17 cellular contexts compared by ENCODE assay signal in genomic region chr1:212864201-212864600, GRCh38. TPM values are rescaled to one million over a fixed set of nuclear protein-coding genes. Genes with fewer than 3 reads are reported as not detected.
A peak's percentile ranks its signal among the peaks of the same experiment; 100 is the strongest.
DNase-seq lines count a peak whose midpoint lies in the region; ATAC-seq and TF ChIP-seq lines count a peak whose summit lies in the region.
"Had no signal": no experiment of that assay in that cellular context is flagged by ENCODE, and none has a peak within 500 bp of the region (broad histone marks: within the 10 kb centered on the region; RNA-seq: fewer than 3 reads in every experiment).

No MANE protein-coding gene starts in this region.

- H3K4me1 Mint-ChIP-seq in endodermal cell, result peaks cover 3% of the 10 kb centered on the region

- H3K36me3 ChIP-seq in ES-I3 (ENCODE audit: insufficient read depth, low read length) (peaks cover 26% of the 10 kb centered on the region), HUES64 (ENCODE audit: insufficient read depth, low read length) (peaks cover 85% of the 10 kb centered on the region), endodermal cell (ENCODE audit: control insufficient read depth, insufficient read depth, low read length) (peaks cover 85% of the 10 kb centered on the region), neutrophil (peaks cover 13% of the 10 kb centered on the region)

- no peak overlapping the region for H3K27ac Mint-ChIP-seq in endodermal cell

- H3K9ac ChIP-seq in ES-I3 (ENCODE audit: low read depth, low read length) (peak overlapping the region; percentile 3; the same call in 1 of the 2 replicates), HUES64 (ENCODE audit: low read depth, low read length) (no peak overlapping the region), endodermal cell (ENCODE audit: extremely low read depth, low read length, poor library complexity, severe bottlenecking) (no peak overlapping the region)
- H3K9ac ChIP-seq: SK-N-SH had no signal

- H3K9me3 ChIP-seq in ES-I3 (ENCODE audit: control insufficient read depth, insufficient read depth, low read length) (0 out of 2 replicates have a peak, but pooled peaks cover 3% of the 10 kb centered on the region), HUES64 (ENCODE audit: insufficient read depth, low read depth, low read length) (no peaks in the 10 kb centered on the region), endodermal cell (ENCODE audit: control insufficient read depth, low read length) (peaks cover 10% of the 10 kb centered on the region), neutrophil (no peaks in the 10 kb centered on the region)
- H3K9me3 ChIP-seq: BE2C, SK-N-SH had no signal

- H3K27me3 ChIP-seq in HUES64 (ENCODE audit: insufficient read depth, low read length), result no peaks in the 10 kb centered on the region
- no peaks in the 10 kb centered on the region for H3K27me3 ChIP-seq in endodermal cell (ENCODE audit: control insufficient read depth, insufficient read depth, low read length, poor library complexity, severe bottlenecking)
- no peaks in the 10 kb centered on the region for H3K27me3 ChIP-seq in neutrophil
- H3K27me3 ChIP-seq: BE2C had no signal

- TF ChIP-seq CTCF in endodermal cell (conservative IDR thresholded peaks at IDR 0.05) (no peak), neutrophil (IDR thresholded peaks at IDR 0.05) (no peak)

- WGBS in HUES64, result 85% methylated on average over 4 of the region's 4 CpGs
- WGBS in endodermal cell (ENCODE audit: insufficient coverage in 1 of 2, insufficient read length in 1 of 2), 2 experiments, result 92% methylated on average over 3 to 4 of the region's 4 CpGs

- peaks cover 33% of the 10 kb centered on the region for H3K36me3 Mint-ChIP-seq in endodermal cell (ENCODE audit: low read depth)

- H3K4me3 ChIP-seq in HUES64 (ENCODE audit: low read length) (peak overlapping the region; percentile 54; the same call in 1 of the 2 replicates), endodermal cell (ENCODE audit: low read length) (peak overlapping the region; percentile 88), neutrophil (ENCODE audit: low read depth in 1 of 2, low read length in 1 of 2) (no peak overlapping the region)

- H3K9me3 Mint-ChIP-seq in endodermal cell, result no peaks in the 10 kb centered on the region
- H3K9me3 Mint-ChIP-seq: CD4-positive, alpha-beta memory T cell had no signal

- no peaks in the 10 kb centered on the region for H3K27me3 Mint-ChIP-seq in endodermal cell (ENCODE audit: insufficient read depth)
- H3K27me3 Mint-ChIP-seq: CD4-positive, alpha-beta memory T cell had no signal

- H3K4me1 ChIP-seq in ES-I3 (ENCODE audit: insufficient read depth, low read length) (no peaks in the 10 kb centered on the region), HUES64 (ENCODE audit: insufficient read depth, low read length) (peaks cover 4% of the 10 kb centered on the region; the same call in 1 of the 2 replicates), endodermal cell (ENCODE audit: control insufficient read depth, insufficient read depth, low read length) (peaks cover 5% of the 10 kb centered on the region), neutrophil (ENCODE audit: control insufficient read depth in 1 of 2, insufficient read depth in 1 of 2, low read depth in 1 of 2, low read length in 1 of 2) (peaks cover 34 to 42% of the 10 kb centered on the region in 2 experiments)
- H3K4me1 ChIP-seq: BE2C had no signal

- H3K27ac ChIP-seq in HUES64 (ENCODE audit: low read depth, low read length) (no peak overlapping the region), endodermal cell (ENCODE audit: low read depth, low read length) (no peak overlapping the region), neutrophil (peak overlapping the region; percentile 8)

- no peak overlapping the region for H3K4me3 Mint-ChIP-seq in endodermal cell
- H3K4me3 Mint-ChIP-seq: CD4-positive, alpha-beta memory T cell had no signal

- ATAC-seq in GM21381 (IDR thresholded peaks at IDR 0.05; ENCODE audit: unreplicated experiment), result no peak
- ATAC-seq: Right ventricle myocardium inferior had no signal

- DNase-seq in endodermal cell (no peak), COLO829 (ENCODE audit: low spot score) (no peak)
- DNase-seq in activated CD8-positive, alpha-beta memory T cell treated with anti-CD3 and anti-CD28 coated beads, Interleukin-2, amount 50 U/mL, for 4 hours, result no peak
- DNase-seq: BE2C; CD4-positive, alpha-beta memory T cell; EL; GOT3; NCI-H1694; NCI-H446 treated with DMSO at 0.1 percent for 48 hours; NCI-H748 treated with DMSO at 0.1 percent for 48 hours; SK-N-SH; T-helper 1 cell had no signal

RNA-seq across cellular contexts. Expression of gene FLVCR1, which starts 6.1 kb away (rescaled TPM):
- polyA plus RNA-seq in HUES64 (2013, experiment 1 of 2), result 35.1 TPM
- polyA plus RNA-seq in HUES64 (2013, experiment 2 of 2), result 30.2 TPM
- 10 to 100 TPM; 47.3 to 49.2 TPM for total RNA-seq in endodermal cell
- 28.6 TPM for polyA plus RNA-seq in endodermal cell (2013, experiment 1 of 2)
- polyA plus RNA-seq in endodermal cell (2013, experiment 2 of 2), result 27.8 TPM

RNA-seq across cellular contexts. Expression of gene SPATA45, which starts 16.8 kb away (rescaled TPM):
- polyA plus RNA-seq in HUES64 (2013, experiment 1 of 2), result 0.70 TPM
- polyA plus RNA-seq in HUES64 (2013, experiment 2 of 2), result 1.0 TPM
- not detected for total RNA-seq in endodermal cell
- not detected for polyA plus RNA-seq in endodermal cell (2013, experiment 1 of 2)
- not detected for polyA plus RNA-seq in endodermal cell (2013, experiment 2 of 2)
- total RNA-seq: CD4-positive, alpha-beta memory T cell; Right ventricle myocardium inferior had no signal
- polyA plus RNA-seq: CD4-positive, alpha-beta memory T cell; SK-N-SH had no signal

Comparison
In these comparisons a context has a peak if more than half of its experiments do, and no peak if none do; other contexts are left out.
1. H3K4me3 ChIP-seq: peak in HUES64 (single experiment) and endodermal cell (single experiment); none in neutrophil (0 of 2).